In the genomic region with DNA sequence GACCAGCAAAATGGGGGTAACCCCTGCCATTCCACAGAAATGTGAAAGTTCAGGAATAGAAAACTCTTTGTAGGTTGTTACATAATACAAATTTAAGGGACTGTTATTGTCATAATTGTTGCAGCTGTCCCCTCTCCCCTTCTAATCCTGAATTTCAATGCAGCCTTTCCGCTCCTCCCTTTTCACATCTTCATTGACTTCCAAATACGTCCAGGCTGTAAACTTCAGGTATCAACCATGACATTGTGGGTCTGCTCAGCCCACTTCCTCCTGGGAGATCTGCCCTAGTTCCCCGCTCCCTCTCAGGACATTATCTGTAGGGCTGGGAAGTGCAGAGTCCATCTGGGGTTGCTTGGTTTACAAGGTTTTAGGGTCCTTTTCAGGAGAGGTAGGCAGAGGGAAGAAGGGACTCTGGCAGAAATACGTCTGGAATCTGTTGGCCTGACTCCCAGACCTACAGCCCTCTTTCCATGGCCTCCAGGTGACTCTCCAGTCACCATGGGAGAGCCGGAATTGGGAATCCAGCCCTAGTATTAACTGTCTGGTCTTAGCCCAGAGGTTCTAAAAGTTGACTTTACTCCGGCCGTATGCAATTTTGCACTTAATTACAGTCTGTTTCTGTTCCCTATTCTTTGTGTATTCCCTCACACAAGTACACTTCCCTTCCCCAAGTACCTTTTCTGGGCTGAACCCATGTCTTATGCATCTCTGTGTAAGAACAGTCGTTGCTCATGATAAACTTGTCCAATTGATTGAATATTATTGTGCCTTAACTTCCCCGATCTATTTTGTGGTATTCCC, we compare ENCODE assay signal across 9 cellular contexts. TPM values are rescaled to one million over a fixed set of nuclear protein-coding genes. Genes with fewer than 3 reads are reported as not detected.
DNase-seq lines count a peak whose midpoint lies in the region; ATAC-seq, FAIRE-seq and TF ChIP-seq lines count a peak whose summit lies in the region.
"Had no signal": no experiment of that assay in that cellular context is flagged by ENCODE, and none has a peak within 500 bp of the region (broad histone marks: within the 10 kb centered on the region; RNA-seq: fewer than 3 reads in every experiment).

No MANE protein-coding gene starts in this region.

- H3K4me1 ChIP-seq in PC-3 (ENCODE audit: insufficient read depth, low read length) = peaks cover 32% of the 10 kb centered on the region
- peaks cover 5% of the 10 kb centered on the region for H3K4me1 ChIP-seq in endodermal cell (ENCODE audit: control insufficient read depth, insufficient read depth, low read length)
- peaks cover 0 to 15% of the 10 kb centered on the region in 2 donors for H3K4me1 ChIP-seq in small intestine (ENCODE audit: control insufficient read depth in 2 of 2, insufficient read depth in 1 of 2, low read depth in 1 of 2, low read length in 1 of 2)
- H3K4me1 ChIP-seq: uterus had no signal

- H3K4me1 Mint-ChIP-seq in endodermal cell = peaks cover 20% of the 10 kb centered on the region

- H3K4me2 ChIP-seq in PC-3 (ENCODE audit: low read length) = peak overlapping the region; percentile 85

- DNase-seq in GM19239 (ENCODE audit: insufficient read length, low spot score) (no peak), PC-3 (no peak), endodermal cell (no peak), small intestine (peak; percentile 45), NCI-H2196 (lab: John Stamatoyannopoulos, UW; ENCODE audit: unreplicated experiment) (no peak), COLO829 (ENCODE audit: low spot score) (no peak)
- no peak for DNase-seq in effector CD4-positive, alpha-beta T cell
- DNase-seq: dermis blood vessel endothelial cell, uterus had no signal

- no peaks in the 10 kb centered on the region for H3K36me3 ChIP-seq in PC-3 (ENCODE audit: low read depth, low read length)
- H3K36me3 ChIP-seq in endodermal cell (ENCODE audit: control insufficient read depth, insufficient read depth, low read length) = no peaks in the 10 kb centered on the region
- no peaks in the 10 kb centered on the region for H3K36me3 ChIP-seq in small intestine (ENCODE audit: control insufficient read depth in 2 of 2, insufficient read depth in 2 of 2, low read length in 2 of 2)
- H3K36me3 ChIP-seq: uterus had no signal

- peaks cover 2% of the 10 kb centered on the region for H3K36me3 Mint-ChIP-seq in endodermal cell (ENCODE audit: low read depth)

- ATAC-seq in PC-3 = no peak

- no peaks in the 10 kb centered on the region for H3K79me2 ChIP-seq in PC-3 (ENCODE audit: low read length)

- H3K27ac ChIP-seq in PC-3 (ENCODE audit: low read length) (no peak overlapping the region), endodermal cell (ENCODE audit: low read depth, low read length) (no peak overlapping the region), small intestine (ENCODE audit: low read depth in 1 of 2, low read length in 1 of 2) (peak overlapping the region; percentile 88 to 97)

- H3K9me3 Mint-ChIP-seq in endodermal cell = peaks cover 2% of the 10 kb centered on the region

- intact Hi-C loops in PC-3 (cut with micrococcal nuclease) = no loop called here

- no peaks in the 10 kb centered on the region for H3F3A ChIP-seq in PC-3 (ENCODE audit: low read length, unreplicated experiment)

- H3K27me3 Mint-ChIP-seq in endodermal cell (ENCODE audit: insufficient read depth) = peaks cover 15% of the 10 kb centered on the region

- CTCF ChIA-PET in PC-3 (lab: Charles Lee) = no interaction called here

- no peaks in the 10 kb centered on the region for H3K9me3 ChIP-seq in PC-3 (ENCODE audit: low read length)
- H3K9me3 ChIP-seq in endodermal cell (ENCODE audit: control insufficient read depth, low read length) = no peaks in the 10 kb centered on the region
- no peaks in the 10 kb centered on the region for H3K9me3 ChIP-seq in small intestine (ENCODE audit: control insufficient read depth, low read depth)
- H3K9me3 ChIP-seq: uterus had no signal

- POLR2A ChIA-PET in PC-3 (lab: Charles Lee; ENCODE audit: unreplicated experiment) = no interaction called here

- H3K9ac ChIP-seq in PC-3 (ENCODE audit: low read length) (no peak overlapping the region), endodermal cell (ENCODE audit: extremely low read depth, low read length, poor library complexity, severe bottlenecking) (no peak overlapping the region)

- H3K27ac Mint-ChIP-seq in endodermal cell = no peak overlapping the region

- no peak for TF ChIP-seq CTCF in PC-3 (conservative IDR thresholded peaks at IDR 0.05; ENCODE audit: low read depth, low read length)
- TF ChIP-seq CTCF in endodermal cell (conservative IDR thresholded peaks at IDR 0.05) = no peak

- H3K4me3 Mint-ChIP-seq in endodermal cell = peak overlapping the region; percentile 17

- no peaks in the 10 kb centered on the region for H4K20me1 ChIP-seq in PC-3 (ENCODE audit: low read length)

- H3K27me3 ChIP-seq in PC-3 (ENCODE audit: low read length) (no peaks in the 10 kb centered on the region), endodermal cell (ENCODE audit: control insufficient read depth, insufficient read depth, low read length, poor library complexity, severe bottlenecking) (no peaks in the 10 kb centered on the region), small intestine (ENCODE audit: control insufficient read depth in 2 of 2, insufficient read depth in 2 of 2, low read length in 2 of 2) (no peaks in the 10 kb centered on the region)
- H3K27me3 ChIP-seq: uterus had no signal

- peak; percentile 14 for FAIRE-seq in GM19239 (lab: Jason Lieb, UNC)
- FAIRE-seq in small intestine (lab: Jason Lieb, UNC) = no peak

- H2AFZ ChIP-seq in PC-3 (ENCODE audit: low read length) = peak overlapping the region; percentile 86; the same call in 1 of the 2 replicates

- H3K4me3 ChIP-seq in PC-3 (ENCODE audit: low read length) (no peak overlapping the region), endodermal cell (ENCODE audit: low read length) (no peak overlapping the region), small intestine (ENCODE audit: low read depth in 1 of 2, low read length in 2 of 2) (peak overlapping the region in 1 of 2 donors; percentile 98)

- BruUV-seq in PC-3 (replicated peaks; lab: Mats Ljungman, UMichigan) = no TSS peak

- H3K9me2 ChIP-seq in PC-3 (replicated peaks; ENCODE audit: low read length) = no peaks in the 10 kb centered on the region

- WGBS in endodermal cell (ENCODE audit: insufficient coverage in 1 of 2, insufficient read length in 1 of 2), 2 experiments = 76 to 83% methylated on average over 6 to 9 of the region's 9 CpGs
- 35 to 54% (median 46%) methylated on average over 9 of the region's 9 CpGs for WGBS in small intestine, 3 donors

RNA-seq across cellular contexts. Expression of gene DENND2D, which starts 4.7 kb away (rescaled TPM):
- 3.2 and 4.0 TPM in 2 replicates for total RNA-seq in PC-3 (2014; rRNA removed)
- 1 to 10 TPM in 1 of 2 donors, under 1 TPM in 1; 0.89 to 2.6 TPM for total RNA-seq in endodermal cell
- polyA plus RNA-seq in endodermal cell (2013, experiment 1 of 2) = not detected
- not detected for polyA plus RNA-seq in endodermal cell (2013, experiment 2 of 2)
- polyA plus RNA-seq in small intestine = 10 to 100 TPM; 31.3 to 54.6 (median 36.7) TPM

RNA-seq across cellular contexts. Expression of gene CHI3L2, which starts 22.4 kb away (rescaled TPM):
- total RNA-seq in PC-3 (2014; rRNA removed) = 0.55 TPM in 1 of 2 replicates, not detected in the other
- not detected for total RNA-seq in endodermal cell
- not detected for polyA plus RNA-seq in endodermal cell (2013, experiment 1 of 2)
- polyA plus RNA-seq in endodermal cell (2013, experiment 2 of 2) = not detected
- polyA plus RNA-seq in small intestine = 1 to 10 TPM; 1.1 to 4.7 (median 1.9) TPM

Comparison
In these comparisons a context has a peak if more than half of its experiments do, and no peak if none do; other contexts are left out.
1. H3K27ac ChIP-seq: peak in small intestine (2 of 2); none in PC-3 (single experiment) and endodermal cell (single experiment).